Comparison of ENCODE assay signal across 19 cellular contexts in the genomic region with DNA sequence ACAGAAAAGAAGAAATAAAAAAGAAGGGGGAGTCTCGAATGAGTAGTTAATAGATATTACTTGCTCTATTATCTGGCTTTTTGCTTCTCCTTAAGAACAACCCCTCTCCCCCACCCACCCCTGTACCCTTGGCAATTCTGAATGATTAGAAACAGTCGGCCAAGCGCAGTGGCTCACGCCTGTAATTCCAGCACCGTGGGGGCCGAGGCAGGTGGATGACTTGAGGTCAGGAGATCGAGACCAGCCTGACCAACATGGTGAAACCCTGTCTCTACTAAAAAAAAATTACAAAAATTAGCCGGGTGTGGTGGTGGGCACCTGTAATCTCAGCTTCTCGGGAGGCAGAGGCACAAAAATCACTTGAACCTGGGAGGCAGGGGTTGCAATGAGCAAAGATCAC. TPM values are rescaled to one million over a fixed set of nuclear protein-coding genes. Genes with fewer than 3 reads are reported as not detected.
A peak's percentile ranks its signal among the peaks of the same experiment; 100 is the strongest.
DNase-seq lines count a peak whose midpoint lies in the region; ATAC-seq and TF ChIP-seq lines count a peak whose summit lies in the region.
"Had no signal": no experiment of that assay in that cellular context is flagged by ENCODE, and none has a peak within 500 bp of the region (broad histone marks: within the 10 kb centered on the region; RNA-seq: fewer than 3 reads in every experiment).

No MANE protein-coding gene starts in this region.

- no peak for TF ChIP-seq POLR2A in sigmoid colon (IDR thresholded peaks at IDR 0.05)

- no peaks in the 10 kb centered on the region for H3K4me1 Mint-ChIP-seq in WTC11

- peaks cover 89% of the 10 kb centered on the region for H3K79me2 ChIP-seq in SK-N-SH (ENCODE audit: insufficient read depth)

- H3K27ac Mint-ChIP-seq in WTC11: peak overlapping the region; percentile 57; the same call in 1 of the 2 replicates

- H3K27me3 Mint-ChIP-seq in WTC11 (ENCODE audit: low read depth): no peaks in the 10 kb centered on the region

- TF ChIP-seq CTCF in SK-N-SH (IDR thresholded peaks at IDR 0.05): no peak
- no peak for TF ChIP-seq CTCF in WTC11 (IDR thresholded peaks at IDR 0.05)
- no peak for TF ChIP-seq CTCF in sigmoid colon (IDR thresholded peaks at IDR 0.05)

- H4K20me1 ChIP-seq in SK-N-SH (ENCODE audit: insufficient read depth): 0 out of 2 replicates have a peak, but pooled peaks cover under 1% of the 10 kb centered on the region
- H4K20me1 ChIP-seq in BLaER1: peaks cover 99% of the 10 kb centered on the region

- H3K4me3 ChIP-seq in SK-N-SH (ENCODE audit: low read depth in 2 of 2, low read length in 1 of 2) (no peak overlapping the region), BLaER1 (no peak overlapping the region), mucosa of stomach (ENCODE audit: low read length) (no peak overlapping the region), sigmoid colon (no peak overlapping the region)
- H3K4me3 ChIP-seq: HAP-1 had no signal

- H3K27ac ChIP-seq in SK-N-SH (ENCODE audit: low read depth in 2 of 2, low read length in 1 of 2) (peak overlapping the region; percentile 87 to 90; a peak in 3 of 4 replicates), BLaER1 (no peak overlapping the region; the same call in 1 of the 2 replicates), sigmoid colon (peak overlapping the region in 2 of 4 donors; percentile 59 to 70)
- H3K27ac ChIP-seq: C4-2B had no signal

- CTCF ChIA-PET in SK-N-SH (lab: Yijun Ruan, JAX) (interaction anchor here (1.0 to 3.3 kb wide), 3 partner anchors 42 to 67 kb away, joined by 3 to 16 read pairs (median 8); a partner anchor contains a TSS), WTC11 (lab: Charles Lee) (no interaction called here)

- DNase-seq in SK-N-SH (no peak), WTC11 (ENCODE audit: low spot score) (no peak), NCI-H1417 treated with DMSO at 0.1 percent for 48 hours (lab: John Stamatoyannopoulos, UW) (no peak), sigmoid colon (no peak)
- DNase-seq: 8988T, COR-L47, Karpas-422, MM.1S, NCI-H1105 treated with DMSO at 0.1 percent for 48 hours, NCI-H187 treated with DMSO at 0.1 percent for 48 hours, NCI-H2171, NCI-H510A had no signal

- no peak for TF ChIP-seq RAD21 in SK-N-SH (IDR thresholded peaks at IDR 0.05; ENCODE audit: low read length)

- H3K9me3 ChIP-seq in SK-N-SH (no peaks in the 10 kb centered on the region), BLaER1 (no peaks in the 10 kb centered on the region), mucosa of stomach (ENCODE audit: control insufficient read depth, low read length) (no peaks in the 10 kb centered on the region), sigmoid colon (no peaks in the 10 kb centered on the region)
- H3K9me3 ChIP-seq: HAP-1 had no signal

- H3K27me3 ChIP-seq in SK-N-SH (ENCODE audit: insufficient read depth): no peaks in the 10 kb centered on the region
- no peaks in the 10 kb centered on the region for H3K27me3 ChIP-seq in BLaER1
- no peaks in the 10 kb centered on the region for H3K27me3 ChIP-seq in mucosa of stomach (ENCODE audit: control insufficient read depth, insufficient read depth, low read length)
- no peaks in the 10 kb centered on the region for H3K27me3 ChIP-seq in sigmoid colon

- H3F3A ChIP-seq in SK-N-SH (replicated peaks; ENCODE audit: insufficient read depth): peaks cover 21% of the 10 kb centered on the region

- H2AFZ ChIP-seq in SK-N-SH (ENCODE audit: low read depth): no peak overlapping the region

- ATAC-seq in SK-N-SH treated with all-trans-retinoic acid at 6 μM for 48 hours: no peak
- no peak for ATAC-seq in WTC11
- ATAC-seq in HG03442 (IDR thresholded peaks at IDR 0.05; ENCODE audit: unreplicated experiment): no peak
- ATAC-seq: Panc1 had no signal

- no peak for TF ChIP-seq EP300 in SK-N-SH (IDR thresholded peaks at IDR 0.05; ENCODE audit: borderline replicate concordance in 1 of 2, low read depth in 1 of 2, low read length in 1 of 2)
- no peak for TF ChIP-seq EP300 in sigmoid colon (IDR thresholded peaks at IDR 0.05)

- H3K9me2 ChIP-seq in SK-N-SH: no peaks in the 10 kb centered on the region

- H3K36me3 Mint-ChIP-seq in WTC11: peaks cover 1% of the 10 kb centered on the region; the same call in 1 of the 2 replicates

- intact Hi-C loops in sigmoid colon (cut with DNase I): loop anchor here (5.0 kb wide), 1 partner anchor 42 kb away; a partner anchor contains a TSS

- POLR2A ChIA-PET in SK-N-SH (lab: Yijun Ruan, JAX) (interaction anchor here (2.9 kb wide), 1 partner anchor 87 kb away, joined by 14 read pairs; a partner anchor contains a TSS), WTC11 (lab: Charles Lee) (no interaction called here)

- WGBS in SK-N-SH (ENCODE audit: low lambda C conversion rate): 98% methylated on average over 9 of the region's 9 CpGs
- WGBS in sigmoid colon, 2 donors: 94 to 96% methylated on average over 9 of the region's 9 CpGs

- H3K36me3 ChIP-seq in SK-N-SH (replicated peaks in 1 of 2; ENCODE audit: control insufficient read depth in 1 of 2, insufficient read depth in 2 of 2, low read length in 1 of 2) (no peaks in the 10 kb centered on the region), BLaER1 (peaks cover 35% of the 10 kb centered on the region), mucosa of stomach (ENCODE audit: control insufficient read depth, insufficient read depth, low read length) (no peaks in the 10 kb centered on the region), sigmoid colon (no peaks in the 10 kb centered on the region)
- H3K36me3 ChIP-seq: HAP-1 had no signal

- H3K9me3 Mint-ChIP-seq in WTC11: no peaks in the 10 kb centered on the region

- H3K9ac ChIP-seq in SK-N-SH (no peak overlapping the region), BLaER1 (peak overlapping the region; percentile 70; the same call in 1 of the 2 replicates), mucosa of stomach (ENCODE audit: low read length) (peak overlapping the region; percentile 53)

- H3K4me3 Mint-ChIP-seq in WTC11: no peak overlapping the region

- no peak overlapping the region for H3K4me2 ChIP-seq in SK-N-SH
- H3K4me2 ChIP-seq in BLaER1: peak overlapping the region; percentile 80; the same call in 1 of the 2 replicates

- peaks cover 15 to 16% of the 10 kb centered on the region in 2 experiments for H3K4me1 ChIP-seq in SK-N-SH (ENCODE audit: control insufficient read depth in 1 of 2, insufficient read depth in 2 of 2, low read depth in 1 of 2, low read length in 1 of 2)
- H3K4me1 ChIP-seq in BLaER1: peaks cover 66% of the 10 kb centered on the region
- H3K4me1 ChIP-seq in mucosa of stomach (ENCODE audit: control insufficient read depth, insufficient read depth, low read length): peaks cover 32% of the 10 kb centered on the region
- peaks cover 0 to 34% (median 31%) of the 10 kb centered on the region in 4 donors for H3K4me1 ChIP-seq in sigmoid colon

TF ChIP-seq in SK-N-SH, 30 proteins besides CTCF, POLR2A, EP300 and RAD21:
- TF ChIP-seq EZH2phosphoT487 (IDR thresholded peaks at IDR 0.05; ENCODE audit: borderline replicate concordance, low read depth) (no peak), FOXM1 (IDR thresholded peaks at IDR 0.05; ENCODE audit: low read depth) (no peak), NRF1 (IDR thresholded peaks at IDR 0.05; ENCODE audit: low read depth, low read length) (no peak), TAF1 (IDR thresholded peaks at IDR 0.05; ENCODE audit: borderline replicate concordance, low read depth, low read length) (no peak), RXRA (IDR thresholded peaks at IDR 0.05; ENCODE audit: borderline replicate concordance, low read depth) (no peak), POLR2AphosphoS5 (IDR thresholded peaks at IDR 0.05; ENCODE audit: low read depth, low read length) (no peak)

TF ChIP-seq in SK-N-SH treated with all-trans-retinoic acid at 6 μM for 48 hours, 23 proteins besides CTCF, POLR2A, EP300 and RAD21:
- no peak for TF ChIP-seq ZFP3 (CRISPR knock-in tag; IDR thresholded peaks at IDR 0.05)
- no peak for TF ChIP-seq ZNF70 (CRISPR knock-in tag; IDR thresholded peaks at IDR 0.05)
- TF ChIP-seq TCF4 (CRISPR knock-in tag; IDR thresholded peaks at IDR 0.05; ENCODE audit: borderline replicate concordance): no peak
- no peak for TF ChIP-seq RARB (CRISPR knock-in tag; IDR thresholded peaks at IDR 0.05)
- TF ChIP-seq PPARA (CRISPR knock-in tag; IDR thresholded peaks at IDR 0.05; ENCODE audit: borderline replicate concordance): no peak

TF ChIP-seq in WTC11, 78 proteins besides CTCF, POLR2A, EP300 and RAD21 (continues in another document):
- TF ChIP-seq FOXP1 (CRISPR knock-in tag; IDR thresholded peaks at IDR 0.05; ENCODE audit: borderline replicate concordance) (no peak), SMAD4 (CRISPR knock-in tag; IDR thresholded peaks at IDR 0.05) (no peak), NFE2L1 (CRISPR knock-in tag; IDR thresholded peaks at IDR 0.05) (no peak), ATF1 (CRISPR knock-in tag; IDR thresholded peaks at IDR 0.05) (no peak)

RNA-seq across cellular contexts. Expression of a gene that starts 42.7 kb away (rescaled TPM):
- polyA plus RNA-seq in SK-N-SH (2012; rRNA removed): 2.7 and 2.8 TPM in 2 replicates
- polyA plus RNA-seq in SK-N-SH (2012; cell fraction: cytosol; rRNA removed): 2.9 and 4.0 TPM in 2 replicates
- 5.9 and 8.3 TPM in 2 replicates for polyA plus RNA-seq in SK-N-SH (2012; cell fraction: nucleus; rRNA removed)
- 42.1 to 46.9 TPM (median 44.5 TPM) in 3 replicates for total RNA-seq in WTC11 (2021)
- 10 to 100 TPM; 16.4 to 37.4 (median 19.8) TPM for total RNA-seq in sigmoid colon
- 1 to 10 TPM; 1.8 to 7.9 (median 3.9) TPM for polyA plus RNA-seq in sigmoid colon
